ENCODE assay signal across 17 cellular contexts in the genomic region with DNA sequence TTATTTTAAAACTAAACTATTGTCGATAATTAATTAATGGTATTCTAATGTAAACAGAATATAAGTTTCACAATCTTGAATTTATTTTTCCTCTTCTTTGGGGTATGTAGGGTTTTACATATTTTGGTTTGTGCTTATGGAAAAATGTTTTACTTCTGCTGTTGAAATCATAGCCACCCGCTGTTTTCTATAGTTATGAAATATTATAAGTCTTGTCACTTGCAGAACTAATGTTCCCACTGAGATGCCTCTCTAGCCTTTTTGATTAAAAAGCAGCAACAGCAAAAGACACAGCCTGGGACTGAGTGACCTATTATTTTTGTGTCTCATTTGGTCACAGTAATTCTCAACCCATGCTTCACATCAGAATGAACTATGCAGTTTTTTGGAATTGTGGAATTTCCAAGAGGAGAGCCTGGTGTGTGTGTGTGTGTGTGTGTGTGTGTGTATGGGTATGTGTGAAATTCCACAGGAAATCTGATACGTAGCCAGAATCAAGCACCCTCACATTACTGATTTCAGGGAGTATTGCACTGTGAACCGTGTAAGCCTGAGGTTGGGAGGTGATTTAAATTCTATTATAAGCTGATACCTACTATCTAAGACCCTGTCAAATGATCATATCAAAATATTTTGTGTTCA.
"Had no signal": no experiment of that assay in that cellular context is flagged by ENCODE, and none has a peak within 500 bp of the region (broad histone marks: within the 10 kb centered on the region; RNA-seq: fewer than 3 reads in every experiment).

No MANE protein-coding gene starts in this region.

- H3K4me3 ChIP-seq: body of pancreas, right atrium auricular region, transverse colon had no signal

- H3K27ac Mint-ChIP-seq: activated naive CD4-positive, alpha-beta T cell treated with anti-CD3 and anti-CD28 coated beads, Interleukin-2, amount 50 U/mL, for 72 hours; progenitor cell of endocrine pancreas had no signal

- H3K27me3 Mint-ChIP-seq: progenitor cell of endocrine pancreas had no signal

- DNase-seq: activated CD4-positive, alpha-beta T cell treated with anti-CD3 and anti-CD28 coated beads, Interleukin-2, amount 50 U/mL, for 4 hours; activated CD4-positive, CD25-positive, alpha-beta regulatory T cell treated with anti-CD3 and anti-CD28 coated beads, Interleukin-2, amount 50 U/mL, for 72 hours; activated effector memory CD4-positive, alpha-beta T cell treated with anti-CD3 and anti-CD28 coated beads, Interleukin-2, amount 50 U/mL, for 16 hours; activated T-cell treated with anti-CD3 and anti-CD28 coated beads, Interleukin-2, amount 50 U/mL, for 4 hours; body of pancreas; central memory CD4-positive, alpha-beta T cell; effector CD8-positive, alpha-beta T cell; foreskin keratinocyte; kidney glomerular epithelial cell; small intestine; T-helper 1 cell; T1000; transverse colon had no signal

- H3K27ac ChIP-seq: body of pancreas, foreskin keratinocyte, neutrophil, right atrium auricular region, transverse colon had no signal

- H3K4me1 ChIP-seq: body of pancreas, foreskin keratinocyte, right atrium auricular region had no signal

- H3K4me3 Mint-ChIP-seq: activated T-cell treated with anti-CD3 and anti-CD28 coated beads, Interleukin-2, amount 50 U/mL, for 4 hours had no signal

- H3K9me3 Mint-ChIP-seq: activated naive CD4-positive, alpha-beta T cell treated with anti-CD3 and anti-CD28 coated beads, Interleukin-2, amount 50 U/mL, for 72 hours; activated T-cell treated with anti-CD3 and anti-CD28 coated beads, Interleukin-2, amount 50 U/mL, for 4 hours had no signal

- H3K9me3 ChIP-seq: body of pancreas, neutrophil, right atrium auricular region, transverse colon had no signal

- H3K27me3 ChIP-seq: body of pancreas, foreskin keratinocyte, right atrium auricular region, transverse colon had no signal

- H3K36me3 ChIP-seq: neutrophil, right atrium auricular region, transverse colon had no signal

- H3K36me3 Mint-ChIP-seq: activated naive CD4-positive, alpha-beta T cell treated with anti-CD3 and anti-CD28 coated beads, Interleukin-2, amount 50 U/mL, for 72 hours had no signal
